ENCODE assay signal across 26 cellular contexts in the genomic region with DNA sequence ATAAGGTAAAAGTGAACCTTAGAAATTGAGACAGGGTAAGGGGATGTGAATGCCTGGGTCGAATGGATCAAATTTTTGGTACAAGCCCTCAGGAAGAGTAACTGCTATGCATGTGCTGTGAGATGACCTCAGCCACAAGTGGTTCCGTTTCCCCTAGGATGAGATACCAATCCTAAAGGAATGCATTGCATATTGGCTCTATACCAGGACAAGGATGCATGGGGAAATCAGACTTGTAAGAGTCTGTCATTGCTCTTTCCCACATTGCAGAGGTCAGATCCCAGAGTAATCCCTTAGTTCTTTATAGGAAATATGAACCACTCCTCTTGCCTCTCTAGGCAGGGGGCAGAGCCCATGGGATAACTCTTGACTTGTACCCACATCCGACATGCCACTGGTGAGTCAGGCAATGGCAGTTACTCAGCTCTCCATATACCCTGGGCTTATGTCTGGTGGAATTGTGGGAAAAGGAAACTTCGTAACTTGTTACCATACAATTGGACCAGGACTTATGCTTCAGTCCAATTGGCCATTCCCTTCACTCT.
"Had no signal": no experiment of that assay in that cellular context is flagged by ENCODE, and none has a peak within 500 bp of the region (broad histone marks: within the 10 kb centered on the region; RNA-seq: fewer than 3 reads in every experiment).

No MANE protein-coding gene starts in this region.

- H3K4me3 ChIP-seq: esophagus muscularis mucosa, heart right ventricle, pancreas, psoas muscle, sigmoid colon, stomach, thyroid gland, upper lobe of right lung had no signal

- H3K27ac ChIP-seq: esophagus muscularis mucosa, foreskin keratinocyte, heart right ventricle, pancreas, psoas muscle, sigmoid colon, stomach, thyroid gland, upper lobe of right lung had no signal

- H3K4me1 ChIP-seq: esophagus muscularis mucosa, foreskin keratinocyte, heart right ventricle, pancreas, psoas muscle, sigmoid colon, stomach, thyroid gland, upper lobe of right lung had no signal

- H3K9me3 ChIP-seq: esophagus muscularis mucosa, pancreas, psoas muscle, sigmoid colon, stomach, thyroid gland, upper lobe of right lung had no signal

- ATAC-seq: foreskin keratinocyte; heart right ventricle; naive thymus-derived CD8-positive, alpha-beta T cell; pancreas; psoas muscle; stimulated activated effector memory CD8-positive, alpha-beta T cell treated with anti-CD3 and anti-CD28 coated beads, Interleukin-12 subunit alpha, Interleukin-12 subunit beta, amount 100 ng/mL, for 72 hours; T-helper 17 cell; upper lobe of right lung; WTC11 had no signal

- DNase-seq: activated CD4-positive, alpha-beta memory T cell treated with anti-CD3 and anti-CD28 coated beads, Interleukin-2, amount 10 ng/mL, durations not matched to agents 7 days and 5 days; activated CD4-positive, alpha-beta T cell treated with anti-CD3 and anti-CD28 coated beads for 1 hour; activated CD4-positive, alpha-beta T cell treated with anti-CD3 and anti-CD28 coated beads, Interleukin-2, amount 10 ng/mL, durations not matched to agents 7 days and 5 days; activated CD8-positive, alpha-beta memory T cell treated with anti-CD3 and anti-CD28 coated beads, Interleukin-2, amount 50 U/mL, for 48 hours; activated gamma-delta T cell; activated naive CD4-positive, alpha-beta T cell treated with anti-CD3 and anti-CD28 coated beads, Interleukin-2, amount 10 ng/mL, durations not matched to agents 7 days and 5 days; activated naive CD8-positive, alpha-beta T cell treated with anti-CD3 and anti-CD28 coated beads, Interleukin-2, amount 10 ng/mL, durations not matched to agents 7 days and 5 days; activated T-cell treated with anti-CD3 and anti-CD28 coated beads, Interleukin-2, amount 50 U/mL, for 24 hours; caudate nucleus; endodermal cell; foreskin keratinocyte; heart right ventricle; naive thymus-derived CD8-positive, alpha-beta T cell; nucleus accumbens; pancreas; psoas muscle; sigmoid colon; small intestine; stimulated activated CD4-positive, alpha-beta T cell treated with anti-CD3 and anti-CD28 coated beads, Interleukin-4, amount 100 ng/mL, for 24 hours; stomach; T-helper 17 cell; thyroid gland; upper lobe of right lung had no signal

- H3K36me3 ChIP-seq: esophagus muscularis mucosa, heart right ventricle, pancreas, sigmoid colon, stomach, thyroid gland, upper lobe of right lung had no signal

- H3K27me3 ChIP-seq: esophagus muscularis mucosa, foreskin keratinocyte, heart right ventricle, pancreas, sigmoid colon, stomach, thyroid gland, upper lobe of right lung had no signal
